Comparison of ENCODE assay signal across 1 cellular context in the genomic region with DNA sequence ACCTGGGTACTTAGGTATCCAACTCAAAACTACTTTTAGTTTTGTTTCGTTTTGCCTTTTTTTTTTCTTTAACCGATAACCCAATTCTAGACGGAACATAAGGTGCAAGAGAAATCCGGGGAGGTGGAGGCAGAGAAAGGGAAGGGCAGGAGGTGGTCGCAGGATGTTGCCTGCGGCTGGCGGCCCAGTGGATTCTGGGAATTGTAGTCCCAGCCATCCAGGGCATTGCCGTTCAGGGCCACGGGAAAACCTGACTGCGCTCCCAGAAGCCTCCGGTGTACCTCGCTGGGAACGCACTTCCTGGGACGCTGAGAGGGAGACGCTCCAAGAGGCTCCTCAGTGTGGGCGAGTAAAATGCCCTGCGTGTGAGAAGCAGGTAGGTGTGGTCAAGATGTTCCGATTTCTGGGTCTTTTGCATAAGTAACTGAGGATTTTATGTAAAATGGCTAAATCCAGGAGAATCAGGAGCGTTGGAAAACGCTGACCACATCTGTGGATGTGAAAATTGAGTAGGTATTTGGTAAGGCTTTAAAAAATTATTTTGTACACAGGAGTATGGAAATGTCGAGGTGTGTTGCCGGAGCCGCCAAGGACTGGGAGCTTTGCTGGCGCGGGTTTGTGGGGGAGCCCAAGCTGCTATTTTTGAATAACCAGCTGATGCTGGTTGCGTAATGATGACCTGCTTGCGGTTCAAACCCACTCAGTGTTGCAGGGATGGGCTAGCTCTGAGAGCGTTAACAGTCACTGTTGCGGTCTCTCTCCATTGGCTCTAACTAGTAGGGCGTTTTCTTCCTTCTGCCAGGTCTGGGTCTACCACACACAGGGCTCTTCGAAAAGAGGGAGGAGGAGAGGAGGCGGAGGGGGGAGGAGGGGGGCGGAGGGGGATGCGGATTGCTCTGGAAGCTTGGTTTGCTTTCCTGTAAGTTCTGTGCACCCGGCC.
TF ChIP-seq lines count a peak whose summit lies in the region.

A gene (plus strand): TSS at position 288 of the 940 bp plus-strand sequence. CDS start 9,216 bp downstream, outside the sequence.

TF ChIP-seq in SK-N-SH, 30 proteins besides CTCF, POLR2A, EP300 and RAD21 (continued from another document):
- TF ChIP-seq, protein P1, sequence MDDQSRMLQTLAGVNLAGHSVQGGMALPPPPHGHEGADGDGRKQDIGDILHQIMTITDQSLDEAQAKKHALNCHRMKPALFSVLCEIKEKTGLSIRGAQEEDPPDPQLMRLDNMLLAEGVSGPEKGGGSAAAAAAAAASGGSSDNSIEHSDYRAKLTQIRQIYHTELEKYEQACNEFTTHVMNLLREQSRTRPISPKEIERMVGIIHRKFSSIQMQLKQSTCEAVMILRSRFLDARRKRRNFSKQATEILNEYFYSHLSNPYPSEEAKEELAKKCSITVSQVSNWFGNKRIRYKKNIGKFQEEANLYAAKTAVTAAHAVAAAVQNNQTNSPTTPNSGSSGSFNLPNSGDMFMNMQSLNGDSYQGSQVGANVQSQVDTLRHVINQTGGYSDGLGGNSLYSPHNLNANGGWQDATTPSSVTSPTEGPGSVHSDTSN (IDR thresholded peaks at IDR 0.05), result peak; percentile 68
- TF ChIP-seq NFIC (IDR thresholded peaks at IDR 0.05; ENCODE audit: borderline replicate concordance) (0 out of 2 replicates have a peak, but pooled peaks have one; percentile 37), FOSL2 (IDR thresholded peaks at IDR 0.05; ENCODE audit: borderline replicate concordance, low read depth) (peak; percentile 1; the same call in 1 of the 2 replicates), JUND (IDR thresholded peaks at IDR 0.05) (no peak; the same call in 1 of the 2 replicates), SMC3 (IDR thresholded peaks at IDR 0.05; ENCODE audit: low read depth, low read length) (0 out of 2 replicates have a peak, but pooled peaks have one; percentile 3), RCOR1 (IDR thresholded peaks at IDR 0.05; ENCODE audit: low read length) (peak; percentile 38), TCF12 (IDR thresholded peaks at IDR 0.05) (peak; percentile 52), ELF1 (IDR thresholded peaks at IDR 0.05) (peak; percentile 90), RFX5 (IDR thresholded peaks at IDR 0.05; ENCODE audit: low read length) (peak; percentile 81), FOXM1 (IDR thresholded peaks at IDR 0.05; ENCODE audit: low read depth) (peak; percentile 69; the same call in 1 of the 2 replicates), POLR2AphosphoS5 (IDR thresholded peaks at IDR 0.05; ENCODE audit: low read depth, low read length) (peak; percentile 95), SIN3A (IDR thresholded peaks at IDR 0.05; ENCODE audit: borderline replicate concordance, low read depth, low read length) (peak; percentile 90), EZH2phosphoT487 (IDR thresholded peaks at IDR 0.05; ENCODE audit: borderline replicate concordance, low read depth) (no peak)
- TF ChIP-seq, protein P2, sequence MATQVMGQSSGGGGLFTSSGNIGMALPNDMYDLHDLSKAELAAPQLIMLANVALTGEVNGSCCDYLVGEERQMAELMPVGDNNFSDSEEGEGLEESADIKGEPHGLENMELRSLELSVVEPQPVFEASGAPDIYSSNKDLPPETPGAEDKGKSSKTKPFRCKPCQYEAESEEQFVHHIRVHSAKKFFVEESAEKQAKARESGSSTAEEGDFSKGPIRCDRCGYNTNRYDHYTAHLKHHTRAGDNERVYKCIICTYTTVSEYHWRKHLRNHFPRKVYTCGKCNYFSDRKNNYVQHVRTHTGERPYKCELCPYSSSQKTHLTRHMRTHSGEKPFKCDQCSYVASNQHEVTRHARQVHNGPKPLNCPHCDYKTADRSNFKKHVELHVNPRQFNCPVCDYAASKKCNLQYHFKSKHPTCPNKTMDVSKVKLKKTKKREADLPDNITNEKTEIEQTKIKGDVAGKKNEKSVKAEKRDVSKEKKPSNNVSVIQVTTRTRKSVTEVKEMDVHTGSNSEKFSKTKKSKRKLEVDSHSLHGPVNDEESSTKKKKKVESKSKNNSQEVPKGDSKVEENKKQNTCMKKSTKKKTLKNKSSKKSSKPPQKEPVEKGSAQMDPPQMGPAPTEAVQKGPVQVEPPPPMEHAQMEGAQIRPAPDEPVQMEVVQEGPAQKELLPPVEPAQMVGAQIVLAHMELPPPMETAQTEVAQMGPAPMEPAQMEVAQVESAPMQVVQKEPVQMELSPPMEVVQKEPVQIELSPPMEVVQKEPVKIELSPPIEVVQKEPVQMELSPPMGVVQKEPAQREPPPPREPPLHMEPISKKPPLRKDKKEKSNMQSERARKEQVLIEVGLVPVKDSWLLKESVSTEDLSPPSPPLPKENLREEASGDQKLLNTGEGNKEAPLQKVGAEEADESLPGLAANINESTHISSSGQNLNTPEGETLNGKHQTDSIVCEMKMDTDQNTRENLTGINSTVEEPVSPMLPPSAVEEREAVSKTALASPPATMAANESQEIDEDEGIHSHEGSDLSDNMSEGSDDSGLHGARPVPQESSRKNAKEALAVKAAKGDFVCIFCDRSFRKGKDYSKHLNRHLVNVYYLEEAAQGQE (IDR thresholded peaks at IDR 0.05; ENCODE audit: low read depth, low read length), result no peak
- TF ChIP-seq, protein P3, sequence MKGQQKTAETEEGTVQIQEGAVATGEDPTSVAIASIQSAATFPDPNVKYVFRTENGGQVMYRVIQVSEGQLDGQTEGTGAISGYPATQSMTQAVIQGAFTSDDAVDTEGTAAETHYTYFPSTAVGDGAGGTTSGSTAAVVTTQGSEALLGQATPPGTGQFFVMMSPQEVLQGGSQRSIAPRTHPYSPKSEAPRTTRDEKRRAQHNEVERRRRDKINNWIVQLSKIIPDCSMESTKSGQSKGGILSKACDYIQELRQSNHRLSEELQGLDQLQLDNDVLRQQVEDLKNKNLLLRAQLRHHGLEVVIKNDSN (IDR thresholded peaks at IDR 0.05; ENCODE audit: borderline replicate concordance, low read depth), result peak; percentile 49; the same call in 1 of the 2 replicates
- TF ChIP-seq, protein P4, sequence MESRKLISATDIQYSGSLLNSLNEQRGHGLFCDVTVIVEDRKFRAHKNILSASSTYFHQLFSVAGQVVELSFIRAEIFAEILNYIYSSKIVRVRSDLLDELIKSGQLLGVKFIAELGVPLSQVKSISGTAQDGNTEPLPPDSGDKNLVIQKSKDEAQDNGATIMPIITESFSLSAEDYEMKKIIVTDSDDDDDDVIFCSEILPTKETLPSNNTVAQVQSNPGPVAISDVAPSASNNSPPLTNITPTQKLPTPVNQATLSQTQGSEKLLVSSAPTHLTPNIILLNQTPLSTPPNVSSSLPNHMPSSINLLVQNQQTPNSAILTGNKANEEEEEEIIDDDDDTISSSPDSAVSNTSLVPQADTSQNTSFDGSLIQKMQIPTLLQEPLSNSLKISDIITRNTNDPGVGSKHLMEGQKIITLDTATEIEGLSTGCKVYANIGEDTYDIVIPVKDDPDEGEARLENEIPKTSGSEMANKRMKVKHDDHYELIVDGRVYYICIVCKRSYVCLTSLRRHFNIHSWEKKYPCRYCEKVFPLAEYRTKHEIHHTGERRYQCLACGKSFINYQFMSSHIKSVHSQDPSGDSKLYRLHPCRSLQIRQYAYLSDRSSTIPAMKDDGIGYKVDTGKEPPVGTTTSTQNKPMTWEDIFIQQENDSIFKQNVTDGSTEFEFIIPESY (IDR thresholded peaks at IDR 0.05; ENCODE audit: borderline replicate concordance, low read depth), result no peak
- TF ChIP-seq, protein P5, sequence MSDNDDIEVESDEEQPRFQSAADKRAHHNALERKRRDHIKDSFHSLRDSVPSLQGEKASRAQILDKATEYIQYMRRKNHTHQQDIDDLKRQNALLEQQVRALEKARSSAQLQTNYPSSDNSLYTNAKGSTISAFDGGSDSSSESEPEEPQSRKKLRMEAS (IDR thresholded peaks at IDR 0.05; ENCODE audit: low read depth), result peak; percentile 80
- TF ChIP-seq, protein P6, sequence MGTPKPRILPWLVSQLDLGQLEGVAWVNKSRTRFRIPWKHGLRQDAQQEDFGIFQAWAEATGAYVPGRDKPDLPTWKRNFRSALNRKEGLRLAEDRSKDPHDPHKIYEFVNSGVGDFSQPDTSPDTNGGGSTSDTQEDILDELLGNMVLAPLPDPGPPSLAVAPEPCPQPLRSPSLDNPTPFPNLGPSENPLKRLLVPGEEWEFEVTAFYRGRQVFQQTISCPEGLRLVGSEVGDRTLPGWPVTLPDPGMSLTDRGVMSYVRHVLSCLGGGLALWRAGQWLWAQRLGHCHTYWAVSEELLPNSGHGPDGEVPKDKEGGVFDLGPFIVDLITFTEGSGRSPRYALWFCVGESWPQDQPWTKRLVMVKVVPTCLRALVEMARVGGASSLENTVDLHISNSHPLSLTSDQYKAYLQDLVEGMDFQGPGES (IDR thresholded peaks at IDR 0.05; ENCODE audit: low read depth, low read length), result no peak
